In genomic region chr3:10437995-10438901, GRCh38 we compare ENCODE assay signal across 10 cellular contexts.
DNase-seq lines count a peak whose midpoint lies in the region; ATAC-seq, FAIRE-seq and TF ChIP-seq lines count a peak whose summit lies in the region.
"Had no signal": no experiment of that assay in that cellular context is flagged by ENCODE, and none has a peak within 500 bp of the region (broad histone marks: within the 10 kb centered on the region; RNA-seq: fewer than 3 reads in every experiment).

No MANE protein-coding gene starts in this region.

- no peaks in the 10 kb centered on the region for H3K9me3 Mint-ChIP-seq in osteocyte (ENCODE audit: unreplicated experiment)
- H3K9me3 Mint-ChIP-seq: GM23338 had no signal

- no peaks in the 10 kb centered on the region for H3K9me3 ChIP-seq in upper lobe of right lung
- H3K9me3 ChIP-seq: ovary had no signal

- TF ChIP-seq CTCF in bronchial epithelial cell (IDR thresholded peaks at IDR 0.05; ENCODE audit: insufficient read depth, low read length, severe bottlenecking) (no peak), osteocyte (IDR thresholded peaks at IDR 0.05) (no peak), upper lobe of right lung (IDR thresholded peaks at IDR 0.05) (no peak)

- H3K4me1 ChIP-seq in upper lobe of right lung, result no peaks in the 10 kb centered on the region
- H3K4me1 ChIP-seq: esophagus muscularis mucosa had no signal

- peaks cover 27% of the 10 kb centered on the region for H3K4me1 Mint-ChIP-seq in osteocyte (ENCODE audit: unreplicated experiment)
- H3K4me1 Mint-ChIP-seq: GM23338 had no signal

- H3K36me3 ChIP-seq in bronchial epithelial cell (ENCODE audit: control insufficient read depth, insufficient read depth, low read length) (no peaks in the 10 kb centered on the region), upper lobe of right lung (no peaks in the 10 kb centered on the region)
- H3K36me3 ChIP-seq: esophagus muscularis mucosa, ovary had no signal

- DNase-seq in ELF-1 (ENCODE audit: low read depth, low spot score), result peak; percentile 3
- DNase-seq in NCI-H2227 (lab: John Stamatoyannopoulos, UW; ENCODE audit: unreplicated experiment), result peak; percentile 42
- peak; percentile 26 for DNase-seq in bronchial epithelial cell (ENCODE audit: low read depth)
- no peak for DNase-seq in osteocyte (ENCODE audit: extremely low spot score, unreplicated experiment)
- no peak for DNase-seq in upper lobe of right lung
- DNase-seq in central memory CD4-positive, alpha-beta T cell, result no peak
- DNase-seq in effector CD8-positive, alpha-beta T cell (lab: John Stamatoyannopoulos, UW), result no peak
- DNase-seq: ovary had no signal

- H3K27me3 ChIP-seq in bronchial epithelial cell (ENCODE audit: control insufficient read depth, insufficient read depth, low read length) (no peaks in the 10 kb centered on the region), upper lobe of right lung (no peaks in the 10 kb centered on the region)
- H3K27me3 ChIP-seq: esophagus muscularis mucosa, ovary had no signal

- intact Hi-C loops in upper lobe of right lung (cut with DNase I), result no loop called here

- H3K4me3 ChIP-seq in bronchial epithelial cell (ENCODE audit: low read depth, low read length) (no peak overlapping the region), upper lobe of right lung (no peak overlapping the region)
- H3K4me3 ChIP-seq: esophagus muscularis mucosa, GM23338, ovary had no signal

- no peaks in the 10 kb centered on the region for H3K36me3 Mint-ChIP-seq in osteocyte (ENCODE audit: unreplicated experiment)

- H3K27ac ChIP-seq in upper lobe of right lung, result no peak overlapping the region
- H3K27ac ChIP-seq: esophagus muscularis mucosa, ovary had no signal

- FAIRE-seq in bronchial epithelial cell (lab: Jason Lieb, UNC), result no peak

- no peak overlapping the region for H3K4me3 Mint-ChIP-seq in osteocyte (ENCODE audit: unreplicated experiment)
- H3K4me3 Mint-ChIP-seq: GM23338 had no signal

- H3K27me3 Mint-ChIP-seq in osteocyte (ENCODE audit: unreplicated experiment), result no peaks in the 10 kb centered on the region

- H3K27ac Mint-ChIP-seq in osteocyte (ENCODE audit: unreplicated experiment), result peak overlapping the region; percentile 88
- H3K27ac Mint-ChIP-seq: GM23338 had no signal

- ATAC-seq in upper lobe of right lung, result no peak
- ATAC-seq: GM23338 had no signal

Comparison
In these comparisons a context has a peak if more than half of its experiments do, and no peak if none do; other contexts are left out.
1. DNase-seq: peak in ELF-1 (single experiment), NCI-H2227 (single experiment) and bronchial epithelial cell (single experiment); none in osteocyte (single experiment), upper lobe of right lung (single experiment), central memory CD4-positive, alpha-beta T cell (single experiment) and effector CD8-positive, alpha-beta T cell (single experiment).